8 cellular contexts compared by ENCODE assay signal in genomic region chr5:139391570-139392323, GRCh38. TPM values are rescaled to one million over a fixed set of nuclear protein-coding genes. Genes with fewer than 3 reads are reported as not detected.
DNase-seq lines count a peak whose midpoint lies in the region; ATAC-seq, FAIRE-seq and TF ChIP-seq lines count a peak whose summit lies in the region.

No MANE protein-coding gene starts in this region.

- peaks cover 7 to 86% (median 67%) of the 10 kb centered on the region in 9 donors for H3K4me1 ChIP-seq in heart right ventricle
- peaks cover 12% of the 10 kb centered on the region for H3K4me1 ChIP-seq in RWPE2 (ENCODE audit: insufficient read depth, poor library complexity, severe bottlenecking)
- peaks cover 16% of the 10 kb centered on the region for H3K4me1 ChIP-seq in iPS DF 6.9 (ENCODE audit: control insufficient read depth, insufficient read depth, low read length)
- H3K4me1 ChIP-seq in urinary bladder (ENCODE audit: insufficient read depth): peaks cover 3% of the 10 kb centered on the region
- peaks cover 3 to 18% of the 10 kb centered on the region in 2 donors for H3K4me1 ChIP-seq in kidney (ENCODE audit: control insufficient read depth in 1 of 2, insufficient read depth in 1 of 2, low read depth in 1 of 2, low read length in 2 of 2)

- 39 to 46% methylated on average over 33 of the region's 33 CpGs for WGBS in heart right ventricle, 2 donors
- no CpG with 5 or more reads among the region's 33 CpGs for WGBS in iPS DF 6.9 (ENCODE audit: insufficient coverage, insufficient read length)
- 55% methylated on average over 33 of the region's 33 CpGs for WGBS in urinary bladder

- H3K27ac ChIP-seq in heart right ventricle (peak overlapping the region in 9 of 10 donors; percentile 27 to 97 (median 89)), RWPE2 (ENCODE audit: poor library complexity, severe bottlenecking) (peak overlapping the region; percentile 60), iPS DF 6.9 (ENCODE audit: low read length) (no peak overlapping the region), urinary bladder (ENCODE audit: low read depth) (peak overlapping the region; percentile 23), kidney (ENCODE audit: low read depth in 2 of 2, low read length in 2 of 2) (no peak overlapping the region)

- H3K9ac ChIP-seq in kidney (ENCODE audit: low read length in 2 of 2): no peak overlapping the region

- H3K36me3 ChIP-seq in heart right ventricle: peaks cover 0 to 15% (median 0%) of the 10 kb centered on the region in 9 donors
- H3K36me3 ChIP-seq in RWPE2 (ENCODE audit: low read depth): no peaks in the 10 kb centered on the region
- 0 out of 2 replicates have a peak, but pooled peaks cover 2% of the 10 kb centered on the region for H3K36me3 ChIP-seq in iPS DF 6.9 (ENCODE audit: control insufficient read depth, insufficient read depth, low read length)
- no peaks in the 10 kb centered on the region for H3K36me3 ChIP-seq in urinary bladder (ENCODE audit: insufficient read depth)
- H3K36me3 ChIP-seq in kidney (ENCODE audit: control insufficient read depth in 1 of 2, insufficient read depth in 2 of 2, low read length in 2 of 2): no peaks in the 10 kb centered on the region

- intact Hi-C loops in heart right ventricle (cut with DNase I): loop anchor here in 2 of 10 donors (5.0 kb wide), 2 partner anchors 49 to 94 kb away; partner anchors contain the start of gene PAIP2 (in 1 of the 2)
- intact Hi-C loops in cardiac septum (cut with DNase I): loop anchor here (5.0 kb wide), 3 partner anchors 49 to 124 kb away; partner anchors contain the start of genes MATR3 and PAIP2
- intact Hi-C loops in kidney (cut with DNase I): no loop called here

- TF ChIP-seq CTCF in heart right ventricle (IDR thresholded peaks at IDR 0.05): no peak
- no peak for TF ChIP-seq CTCF in RWPE2 (IDR thresholded peaks at IDR 0.05; ENCODE audit: poor library complexity, severe bottlenecking)
- TF ChIP-seq CTCF in kidney (IDR thresholded peaks at IDR 0.05; ENCODE audit: borderline replicate concordance, extremely low read depth, insufficient read depth): no peak

- H3K4me3 ChIP-seq in heart right ventricle (peak overlapping the region; percentile 12 to 80 (median 69)), RWPE2 (ENCODE audit: severe bottlenecking) (no peak overlapping the region), iPS DF 6.9 (ENCODE audit: low read length) (peak overlapping the region; percentile 48; the same call in 1 of the 2 replicates), urinary bladder (ENCODE audit: low read depth, low read length) (peak overlapping the region; percentile 13), kidney (ENCODE audit: low read length in 2 of 2) (no peak overlapping the region)

- ATAC-seq in heart right ventricle: no peak
- peak; percentile 78 for ATAC-seq in RWPE2 (ENCODE audit: low read depth)
- ATAC-seq in GM21390 (IDR thresholded peaks at IDR 0.05; ENCODE audit: unreplicated experiment): no peak

- H3K9me3 ChIP-seq in heart right ventricle: no peaks in the 10 kb centered on the region
- H3K9me3 ChIP-seq in RWPE2 (ENCODE audit: severe bottlenecking): no peaks in the 10 kb centered on the region
- no peaks in the 10 kb centered on the region for H3K9me3 ChIP-seq in iPS DF 6.9 (ENCODE audit: control insufficient read depth, insufficient read depth, low read length)
- no peaks in the 10 kb centered on the region for H3K9me3 ChIP-seq in kidney (ENCODE audit: control insufficient read depth in 1 of 2, low read length in 2 of 2)

- H3K27me3 ChIP-seq in heart right ventricle: peaks cover 0 to 35% (median 0%) of the 10 kb centered on the region in 7 donors
- H3K27me3 ChIP-seq in RWPE2 (ENCODE audit: insufficient read depth, poor library complexity, severe bottlenecking): no peaks in the 10 kb centered on the region
- peaks cover 10% of the 10 kb centered on the region; the same call in 1 of the 2 replicates for H3K27me3 ChIP-seq in iPS DF 6.9 (ENCODE audit: control insufficient read depth, insufficient read depth, low read length)

- no peak for FAIRE-seq in kidney (lab: Jason Lieb, UNC)

- DNase-seq in heart right ventricle (no peak), cardiac septum (ENCODE audit: low spot score) (no peak), RWPE2 (ENCODE audit: low spot score) (peak; percentile 86), iPS DF 6.9 (ENCODE audit: low read depth, low spot score) (no peak), kidney (no peak)
- no peak for DNase-seq in effector CD4-positive, alpha-beta T cell

RNA-seq across cellular contexts. Expression of gene MZB1, which starts 2.0 kb away (rescaled TPM):
- total RNA-seq in heart right ventricle (1 to 10 TPM in 3 of 10 donors, under 1 TPM in 7; 0.28 to 6.6 (median 0.65) TPM), cardiac septum (0.51 TPM), urinary bladder (0.63 TPM), kidney (49.6 TPM)
- polyA plus RNA-seq in heart right ventricle (1 to 10 TPM in 1 of 2 donors, under 1 TPM in 1; 0.67 to 1.5 TPM), urinary bladder (0.56 TPM), kidney (ENCODE audit: insufficient read depth, low read depth, low replicate concordance) (1.2 TPM)

RNA-seq across cellular contexts. Expression of gene PROB1, which starts 3.2 kb away (rescaled TPM):
- total RNA-seq in heart right ventricle (10 to 100 TPM; 26.3 to 64.8 (median 37.3) TPM), cardiac septum (34.7 TPM), urinary bladder (1.4 TPM), kidney (3.8 TPM)
- polyA plus RNA-seq in heart right ventricle (10 to 100 TPM; 12.2 to 28.5 TPM), urinary bladder (3.1 TPM), kidney (ENCODE audit: insufficient read depth, low read depth, low replicate concordance) (1.5 TPM)

RNA-seq across cellular contexts. Expression of gene SLC23A1, which starts 8.7 kb away (rescaled TPM):
- total RNA-seq in heart right ventricle: under 1 TPM in 1 of 10 donors, not detected in 9; 0.19 TPM
- polyA plus RNA-seq in heart right ventricle: not detected
- total RNA-seq in cardiac septum: not detected
- not detected for total RNA-seq in urinary bladder
- polyA plus RNA-seq in urinary bladder: not detected
- total RNA-seq in kidney: 3.5 TPM
- 31.9 TPM for polyA plus RNA-seq in kidney (ENCODE audit: insufficient read depth, low read depth, low replicate concordance)

RNA-seq across cellular contexts. Expression of gene SPATA24, which starts 12.1 kb away (rescaled TPM):
- 10 to 100 TPM; 11.8 to 24.8 (median 16.5) TPM for total RNA-seq in heart right ventricle
- polyA plus RNA-seq in heart right ventricle: 10 to 100 TPM; 14.8 to 37.5 TPM
- total RNA-seq in cardiac septum: 12.4 TPM
- 3.0 TPM for total RNA-seq in urinary bladder
- 5.4 TPM for polyA plus RNA-seq in urinary bladder
- 6.8 TPM for total RNA-seq in kidney
- 21.6 TPM for polyA plus RNA-seq in kidney (ENCODE audit: insufficient read depth, low read depth, low replicate concordance)

RNA-seq across cellular contexts. Expression of gene DNAJC18, which starts 47.6 kb away (rescaled TPM):
- 10 to 100 TPM in 9 of 10 donors, 1 to 10 TPM in 1; 9.5 to 21.1 (median 14.1) TPM for total RNA-seq in heart right ventricle
- 10 to 100 TPM in 1 of 2 donors, 1 to 10 TPM in 1; 3.4 to 12.7 TPM for polyA plus RNA-seq in heart right ventricle
- 20.3 TPM for total RNA-seq in cardiac septum
- 16.2 TPM for total RNA-seq in urinary bladder
- polyA plus RNA-seq in urinary bladder: 8.6 TPM
- 13.7 TPM for total RNA-seq in kidney
- polyA plus RNA-seq in kidney (ENCODE audit: insufficient read depth, low read depth, low replicate concordance): 3.9 TPM

Comparison
In these comparisons a context has a peak if more than half of its experiments do, and no peak if none do; other contexts are left out.
1. H3K27ac ChIP-seq: peak in heart right ventricle (9 of 10), RWPE2 (single experiment) and urinary bladder (single experiment); none in iPS DF 6.9 (single experiment) and kidney (0 of 2).
2. H3K4me3 ChIP-seq: peak in heart right ventricle (10 of 10), iPS DF 6.9 (single experiment) and urinary bladder (single experiment); none in RWPE2 (single experiment) and kidney (0 of 2).